ENCODE assay signal across 27 cellular contexts in the genomic region with DNA sequence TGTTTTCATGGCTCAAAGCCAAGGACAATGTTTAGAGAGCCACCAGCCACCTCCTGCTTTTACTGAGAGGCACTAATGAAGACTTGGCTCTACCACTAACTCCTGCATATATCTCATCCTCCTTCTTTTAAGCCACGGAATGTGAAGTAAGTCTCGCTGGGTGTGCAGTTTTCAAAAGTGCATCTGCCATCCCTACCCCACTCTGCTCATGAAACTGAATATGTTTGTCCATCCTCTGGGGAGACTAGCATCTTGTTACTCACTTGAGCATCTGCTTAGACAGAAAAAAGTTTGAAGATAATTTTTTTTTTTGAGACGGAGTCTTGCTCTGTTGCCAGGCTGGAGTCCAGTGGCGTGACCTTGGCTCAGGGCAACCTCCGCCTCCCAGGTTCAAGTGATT. TPM values are rescaled to one million over a fixed set of nuclear protein-coding genes. Genes with fewer than 3 reads are reported as not detected.
"Had no signal": no experiment of that assay in that cellular context is flagged by ENCODE, and none has a peak within 500 bp of the region (broad histone marks: within the 10 kb centered on the region; RNA-seq: fewer than 3 reads in every experiment).

No MANE protein-coding gene starts in this region.

- FAIRE-seq: urothelium cell line had no signal

- H2AFZ ChIP-seq: hepatocyte had no signal

- H3K4me3 ChIP-seq: hepatocyte, left ventricle myocardium inferior, mucosa of descending colon, pancreas, prostate gland, spleen, suprapubic skin, thoracic aorta, tibial artery, upper lobe of right lung had no signal

- H3K4me1 ChIP-seq: left ventricle myocardium inferior, pancreas, prostate gland, spleen, suprapubic skin, tibial artery, upper lobe of right lung had no signal

- H3K79me2 ChIP-seq: hepatocyte had no signal

- H3K27ac ChIP-seq: hepatocyte, left ventricle myocardium inferior, pancreas, prostate gland, spleen, suprapubic skin, thoracic aorta, tibial artery, upper lobe of right lung had no signal

- H3K27me3 ChIP-seq: hepatocyte, pancreas, spleen, suprapubic skin, tibial artery, upper lobe of right lung had no signal

- DNase-seq: islet precursor cell; left ventricle myocardium inferior; midbrain; mucosa of descending colon; naive thymus-derived CD8-positive, alpha-beta T cell; nucleus accumbens; pancreas; posterior cingulate gyrus; retina; right cardiac atrium; small intestine; spleen; stimulated activated CD4-positive, alpha-beta T cell treated with anti-CD3 and anti-CD28 coated beads, Interleukin-4, amount 100 ng/mL, for 24 hours; stimulated activated naive CD4-positive, alpha-beta T cell; tibial artery; trophoblast cell; upper lobe of right lung had no signal

- H3K9me3 ChIP-seq: left ventricle myocardium inferior, mucosa of descending colon, pancreas, prostate gland, spleen, suprapubic skin, thoracic aorta, upper lobe of right lung had no signal

- H3K36me3 ChIP-seq: left ventricle myocardium inferior, pancreas, prostate gland, spleen, suprapubic skin, thoracic aorta, tibial artery, upper lobe of right lung had no signal

- H3K4me2 ChIP-seq: hepatocyte had no signal

- ATAC-seq: mucosa of descending colon; naive thymus-derived CD8-positive, alpha-beta T cell; right cardiac atrium; sciatic nerve; stimulated activated effector memory CD8-positive, alpha-beta T cell treated with anti-CD3 and anti-CD28 coated beads, Interleukin-12 subunit alpha, Interleukin-12 subunit beta, amount 100 ng/mL, for 72 hours; upper lobe of right lung had no signal

RNA-seq across cellular contexts. Expression of gene SFRP4, which starts 44.6 kb away (rescaled TPM):
- total RNA-seq: kidney epithelial cell; lung microvascular endothelial cell; naive thymus-derived CD8-positive, alpha-beta T cell; neural crest cell had no signal
- polyA plus RNA-seq: naive thymus-derived CD8-positive, alpha-beta T cell had no signal
